Comparison of ENCODE assay signal across 9 cellular contexts in genomic region chr9:93099551-93100264, GRCh38. TPM values are rescaled to one million over a fixed set of nuclear protein-coding genes. Genes with fewer than 3 reads are reported as not detected.
DNase-seq lines count a peak whose midpoint lies in the region; ATAC-seq and TF ChIP-seq lines count a peak whose summit lies in the region.
"Had no signal": no experiment of that assay in that cellular context is flagged by ENCODE, and none has a peak within 500 bp of the region (broad histone marks: within the 10 kb centered on the region; RNA-seq: fewer than 3 reads in every experiment).

No MANE protein-coding gene starts in this region.

- H3K4me1 Mint-ChIP-seq in activated naive CD4-positive, alpha-beta T cell treated with anti-CD3 and anti-CD28 coated beads for 36 hours (ENCODE audit: low read depth) = peaks cover 62% of the 10 kb centered on the region

- no peak for DNase-seq in activated naive CD4-positive, alpha-beta T cell treated with anti-CD3 and anti-CD28 coated beads for 36 hours
- DNase-seq in activated naive CD4-positive, alpha-beta T cell treated with Interleukin-2 at 50 U/mL for 16 hours = no peak
- peak in 6 of 7 donors; percentile 29 to 56 (median 48) for DNase-seq in adrenal gland
- peak in 2 of 3 donors; percentile 32 to 54 for DNase-seq in mucosa of descending colon
- peak in 1 of 2 donors; percentile 20 for DNase-seq in upper lobe of left lung
- DNase-seq in AG20443 (ENCODE audit: low spot score) = no peak

- CTCF ChIA-PET in activated naive CD4-positive, alpha-beta T cell treated with anti-CD3 and anti-CD28 coated beads for 36 hours (lab: Charles Lee) = interaction anchor here (3.0 kb wide), 1 partner anchor 9 kb away, joined by 20 read pairs; no protein-coding TSS in a partner anchor

- H3K9me3 Mint-ChIP-seq in activated naive CD4-positive, alpha-beta T cell treated with anti-CD3 and anti-CD28 coated beads for 36 hours = peaks cover 14% of the 10 kb centered on the region

- TF ChIP-seq CTCF in adrenal gland (IDR thresholded peaks at IDR 0.05) = no peak
- TF ChIP-seq CTCF in mucosa of descending colon (IDR thresholded peaks at IDR 0.05) = no peak
- no peak for TF ChIP-seq CTCF in upper lobe of left lung (IDR thresholded peaks at IDR 0.05)

- WGBS in adrenal gland, 4 donors = 79 to 86% (median 84%) methylated on average over 10 to 16 of the region's 16 CpGs
- WGBS in upper lobe of left lung, 2 donors = 85 to 92% methylated on average over 5 to 15 of the region's 16 CpGs

- no peaks in the 10 kb centered on the region for H3K27me3 Mint-ChIP-seq in activated naive CD4-positive, alpha-beta T cell treated with anti-CD3 and anti-CD28 coated beads for 36 hours (ENCODE audit: low read depth)

- TF ChIP-seq POLR2A in adrenal gland (IDR thresholded peaks at IDR 0.05) (no peak), upper lobe of left lung (IDR thresholded peaks at IDR 0.05) (no peak)

- H3K27ac ChIP-seq in adrenal gland (peak overlapping the region in 4 of 5 donors; percentile 30 to 91 (median 84)), upper lobe of left lung (peak overlapping the region; percentile 14 to 96 (median 91))
- H3K27ac ChIP-seq: VCaP had no signal

- H3K27ac Mint-ChIP-seq in activated naive CD4-positive, alpha-beta T cell treated with anti-CD3 and anti-CD28 coated beads for 36 hours = no peak overlapping the region

- H3K27me3 ChIP-seq in adrenal gland (no peaks in the 10 kb centered on the region), upper lobe of left lung (no peaks in the 10 kb centered on the region)

- intact Hi-C loops in activated naive CD4-positive, alpha-beta T cell treated with anti-CD3 and anti-CD28 coated beads for 36 hours (cut with micrococcal nuclease) = loop anchor here (5.0 kb wide), 2 partner anchors 222 to 468 kb away; partner anchors contain the start of gene ZNF484
- intact Hi-C loops in adrenal gland (cut with DNase I) (loop anchor here in 1 of 2 donors (10.0 kb wide), 1 partner anchor 205 kb away; no protein-coding TSS in a partner anchor), mucosa of descending colon (cut with DNase I, micrococcal nuclease) (no loop called here)

- no peaks in the 10 kb centered on the region for H3K36me3 ChIP-seq in adrenal gland (replicated peaks in 1 of 2)
- no peaks in the 10 kb centered on the region for H3K36me3 ChIP-seq in mucosa of descending colon (ENCODE audit: low read depth)
- H3K36me3 ChIP-seq in upper lobe of left lung = no peaks in the 10 kb centered on the region

- peaks cover 16% of the 10 kb centered on the region for H3K36me3 Mint-ChIP-seq in activated naive CD4-positive, alpha-beta T cell treated with anti-CD3 and anti-CD28 coated beads for 36 hours (ENCODE audit: low read depth)

- TF ChIP-seq EP300 in upper lobe of left lung (IDR thresholded peaks at IDR 0.05) = no peak

- H3K9me3 ChIP-seq in adrenal gland (replicated peaks in 1 of 3) = peaks cover 0 to 12% (median 0%) of the 10 kb centered on the region in 3 donors
- peaks cover 4% of the 10 kb centered on the region for H3K9me3 ChIP-seq in mucosa of descending colon
- H3K9me3 ChIP-seq in upper lobe of left lung = peaks cover 0 to 6% (median 0%) of the 10 kb centered on the region in 4 donors

- H3K4me3 ChIP-seq in adrenal gland (no peak overlapping the region), mucosa of descending colon (no peak overlapping the region), upper lobe of left lung (no peak overlapping the region)

- peak overlapping the region; percentile 2 for H3K4me3 Mint-ChIP-seq in activated naive CD4-positive, alpha-beta T cell treated with anti-CD3 and anti-CD28 coated beads for 36 hours

- ATAC-seq in mucosa of descending colon (no peak), upper lobe of left lung (ENCODE audit: low FRiP score in 2 of 2) (no peak), HG03565 (IDR thresholded peaks at IDR 0.05; ENCODE audit: unreplicated experiment) (no peak), HG02623 (IDR thresholded peaks at IDR 0.05; ENCODE audit: unreplicated experiment) (no peak)

- H3K4me1 ChIP-seq in adrenal gland (replicated peaks in 1 of 2) (peaks cover 34 to 39% of the 10 kb centered on the region in 2 donors), mucosa of descending colon (ENCODE audit: low read depth) (peaks cover 32% of the 10 kb centered on the region), upper lobe of left lung (peaks cover 37 to 44% (median 41%) of the 10 kb centered on the region in 4 donors)

RNA-seq across cellular contexts. Expression of gene CARD19, which starts 3.7 kb away (rescaled TPM):
- 10 to 100 TPM; 51.4 to 52.0 TPM for total RNA-seq in activated naive CD4-positive, alpha-beta T cell treated with anti-CD3 and anti-CD28 coated beads for 36 hours
- 10 to 100 TPM; 29.7 to 75.0 (median 39.2) TPM for total RNA-seq in adrenal gland
- polyA plus RNA-seq in adrenal gland = 10 to 100 TPM; 10.7 to 69.1 (median 68.4) TPM
- total RNA-seq in mucosa of descending colon = 10 to 100 TPM; 39.1 to 47.8 (median 44.2) TPM
- total RNA-seq in upper lobe of left lung = 10 to 100 TPM; 34.7 to 92.3 (median 41.7) TPM

RNA-seq across cellular contexts. Expression of gene NINJ1, which starts 34.3 kb away (rescaled TPM):
- total RNA-seq in activated naive CD4-positive, alpha-beta T cell treated with anti-CD3 and anti-CD28 coated beads for 36 hours = 10 to 100 TPM; 93.9 to 96.9 TPM
- total RNA-seq in adrenal gland (100 to 1,000 TPM; 122 to 339 (median 181) TPM), mucosa of descending colon (10 to 100 TPM; 19.5 to 68.9 (median 23.2) TPM), upper lobe of left lung (10 to 100 TPM; 35.6 to 83.9 (median 56.8) TPM)
- polyA plus RNA-seq in adrenal gland = 100 to 1,000 TPM in 2 of 3 donors, 10 to 100 TPM in 1; 31.1 to 135 (median 101) TPM

RNA-seq across cellular contexts. Expression of gene SUSD3, which starts 41.2 kb away (rescaled TPM):
- total RNA-seq in activated naive CD4-positive, alpha-beta T cell treated with anti-CD3 and anti-CD28 coated beads for 36 hours = 10 to 100 TPM; 62.7 to 68.3 TPM
- total RNA-seq in adrenal gland (1 to 10 TPM; 1.4 to 4.9 (median 3.3) TPM), mucosa of descending colon (1 to 10 TPM; 1.2 to 2.5 (median 1.8) TPM), upper lobe of left lung (10 to 100 TPM in 1 of 6 donors, 1 to 10 TPM in 5; 3.9 to 17.8 (median 5.2) TPM)
- polyA plus RNA-seq in adrenal gland = 1 to 10 TPM in 2 of 3 donors, under 1 TPM in 1; 0.60 to 1.7 (median 1.1) TPM

Comparison
In these comparisons a context has a peak if more than half of its experiments do, and no peak if none do; other contexts are left out.
1. DNase-seq: peak in adrenal gland (6 of 7) and mucosa of descending colon (2 of 3); none in activated naive CD4-positive, alpha-beta T cell treated with anti-CD3 and anti-CD28 coated beads for 36 hours (single experiment), activated naive CD4-positive, alpha-beta T cell treated with Interleukin-2 at 50 U/mL for 16 hours (single experiment) and AG20443 (single experiment).